ENCODE assay signal across 10 cellular contexts in genomic region chr4:184313710-184314659, GRCh38.
DNase-seq lines count a peak whose midpoint lies in the region; ATAC-seq and TF ChIP-seq lines count a peak whose summit lies in the region.
"Had no signal": no experiment of that assay in that cellular context is flagged by ENCODE, and none has a peak within 500 bp of the region (broad histone marks: within the 10 kb centered on the region; RNA-seq: fewer than 3 reads in every experiment).

No MANE protein-coding gene starts in this region.

- intact Hi-C loops in Calu3 (cut with micrococcal nuclease; ENCODE audit: unreplicated experiment), result no loop called here

- H3K4me3 ChIP-seq in GM08714 (ENCODE audit: low read length), result peak overlapping the region; percentile 66; the same call in 1 of the 2 replicates
- H3K4me3 ChIP-seq: ovary had no signal

- H3K4me1 Mint-ChIP-seq in activated naive CD8-positive, alpha-beta T cell (ENCODE audit: low read depth), result peaks cover 39% of the 10 kb centered on the region
- peaks cover 12% of the 10 kb centered on the region for H3K4me1 Mint-ChIP-seq in Calu3 (ENCODE audit: low read depth, unreplicated experiment)

- no peaks in the 10 kb centered on the region for H3K9me3 Mint-ChIP-seq in activated naive CD8-positive, alpha-beta T cell (ENCODE audit: low read depth)
- peaks cover 2% of the 10 kb centered on the region for H3K9me3 Mint-ChIP-seq in Calu3 (ENCODE audit: low read depth, unreplicated experiment)

- TF ChIP-seq CTCF in Calu3 (IDR thresholded peaks at IDR 0.05; ENCODE audit: unreplicated experiment), result no peak

- no peaks in the 10 kb centered on the region for H3K36me3 Mint-ChIP-seq in activated naive CD8-positive, alpha-beta T cell
- H3K36me3 Mint-ChIP-seq in Calu3 (ENCODE audit: insufficient read depth, unreplicated experiment), result no peaks in the 10 kb centered on the region

- ATAC-seq in GM19328 (IDR thresholded peaks at IDR 0.05; ENCODE audit: unreplicated experiment) (peak; percentile 66), HG03103 (IDR thresholded peaks at IDR 0.05; ENCODE audit: low read depth, unreplicated experiment) (peak; percentile 55)

- no TSS peak for BruUV-seq in Calu3 (replicated peaks; lab: Mats Ljungman, UMichigan)

- no peaks in the 10 kb centered on the region for H3K27me3 Mint-ChIP-seq in activated naive CD8-positive, alpha-beta T cell
- no peaks in the 10 kb centered on the region for H3K27me3 Mint-ChIP-seq in Calu3 (ENCODE audit: unreplicated experiment)

- H3K27ac Mint-ChIP-seq in activated naive CD8-positive, alpha-beta T cell, result peak overlapping the region; percentile 58
- no peak overlapping the region for H3K27ac Mint-ChIP-seq in Calu3 (ENCODE audit: unreplicated experiment)

- no peak for DNase-seq in AG20443 (ENCODE audit: low spot score)
- DNase-seq in HPDE6-E6E7 (ENCODE audit: extremely low spot score), result no peak
- no peak for DNase-seq in DMS153 treated with DMSO at 0.1 percent for 48 hours (lab: John Stamatoyannopoulos, UW; ENCODE audit: unreplicated experiment)
- DNase-seq in Calu3, result no peak
- DNase-seq: ovary, T1000 had no signal

- H3K4me3 Mint-ChIP-seq in activated naive CD8-positive, alpha-beta T cell, result peak overlapping the region; percentile 12
- H3K4me3 Mint-ChIP-seq in Calu3 (ENCODE audit: low read depth, unreplicated experiment), result no peak overlapping the region

- CTCF ChIA-PET in Calu3 (lab: Charles Lee), result no interaction called here
